In genomic region chr7:158431941-158432347, GRCh38 we compare ENCODE assay signal across 12 cellular contexts.
A peak's percentile ranks its signal among the peaks of the same experiment; 100 is the strongest.
DNase-seq lines count a peak whose midpoint lies in the region; ATAC-seq, FAIRE-seq and TF ChIP-seq lines count a peak whose summit lies in the region.
"Had no signal": no experiment of that assay in that cellular context is flagged by ENCODE, and none has a peak within 500 bp of the region (broad histone marks: within the 10 kb centered on the region; RNA-seq: fewer than 3 reads in every experiment).

No MANE protein-coding gene starts in this region.

- no peak for TF ChIP-seq EP300 in HepG2 (IDR thresholded peaks at IDR 0.05; ENCODE audit: low read depth in 2 of 2, low read length in 2 of 2)
- no peak for TF ChIP-seq EP300 in HepG2 (CRISPR knock-in tag; IDR thresholded peaks at IDR 0.05; ENCODE audit: borderline replicate concordance)

- H3K27ac ChIP-seq in HepG2 (ENCODE audit: extremely low read length, insufficient read depth, low read length): peak overlapping the region; percentile 72
- no peak overlapping the region for H3K27ac ChIP-seq in right lobe of liver

- no peak for FAIRE-seq in HepG2 (lab: Jason Lieb, UNC)
- FAIRE-seq: endothelial cell of umbilical vein had no signal

- H3K4me3 ChIP-seq in HepG2 (replicated peaks in 1 of 3; ENCODE audit: insufficient read depth in 1 of 3, low read depth in 2 of 3, low read length in 3 of 3) (peak overlapping the region; percentile 1 to 47 (median 39); a peak in 3 of 6 replicates), right lobe of liver (no peak overlapping the region), cardiac fibroblast (replicated peaks in 1 of 2; ENCODE audit: low read depth in 2 of 2, low read length in 2 of 2) (no peak overlapping the region), mucosa of stomach (ENCODE audit: low read length) (no peak overlapping the region)

- POLR2A ChIA-PET in HepG2 (lab: Yijun Ruan, JAX): interaction anchor here (1.1 kb wide), 1 partner anchor 431 kb away, joined by 3 read pairs; no protein-coding TSS in a partner anchor
- POLR2A ChIA-PET in activated CD8-positive, alpha-beta T cell treated with anti-CD3 and anti-CD28 coated beads for 36 hours (lab: Charles Lee): no interaction called here

- CTCF ChIA-PET in HepG2 (lab: Yijun Ruan, JAX; ENCODE audit: low intra/inter-chr PET ratio, low total read pairs): no interaction called here
- CTCF ChIA-PET in activated CD8-positive, alpha-beta T cell treated with anti-CD3 and anti-CD28 coated beads for 36 hours (lab: Charles Lee): no interaction called here

- peak; percentile 31 for ATAC-seq in HepG2
- no peak for ATAC-seq in right lobe of liver
- ATAC-seq in activated CD8-positive, alpha-beta T cell treated with anti-CD3 and anti-CD28 coated beads for 36 hours: no peak
- ATAC-seq in HG03108 (IDR thresholded peaks at IDR 0.05; ENCODE audit: unreplicated experiment): no peak

- H4K20me1 ChIP-seq in HepG2 (ENCODE audit: insufficient read depth, low read length): peaks cover 32% of the 10 kb centered on the region; the same call in 1 of the 2 replicates

- DNase-seq in HepG2 (ENCODE audit: low spot score) (peak; percentile 28), right lobe of liver (no peak), cardiac fibroblast (ENCODE audit: low read depth in 2 of 2) (peak; percentile 93 to 94), NCI-H2227 (lab: John Stamatoyannopoulos, UW; ENCODE audit: unreplicated experiment) (no peak)
- DNase-seq in stimulated activated CD4-positive, alpha-beta T cell treated with anti-CD3 and anti-CD28 coated beads, Interleukin-1b, Interleukin-23, amount 100 ng/mL, for 48 hours: no peak
- no peak for DNase-seq in activated CD8-positive, alpha-beta T cell treated with anti-CD3 and anti-CD28 coated beads for 36 hours
- DNase-seq: activated CD4-positive, alpha-beta T cell treated with anti-CD3 and anti-CD28 coated beads, Interleukin-2, amount 50 U/mL, for 1 hour; stimulated activated CD4-positive, alpha-beta T cell treated with anti-CD3 and anti-CD28 coated beads, Interleukin-15, amount 100 ng/mL, for 24 hours had no signal

- H3K27me3 ChIP-seq in HepG2 (ENCODE audit: control insufficient read depth in 1 of 2, insufficient read depth in 2 of 2, low read length in 2 of 2): no peaks in the 10 kb centered on the region
- H3K27me3 ChIP-seq in right lobe of liver: no peaks in the 10 kb centered on the region
- no peaks in the 10 kb centered on the region for H3K27me3 ChIP-seq in mucosa of stomach (ENCODE audit: control insufficient read depth, insufficient read depth, low read length)

- no peak overlapping the region for H2AFZ ChIP-seq in HepG2 (ENCODE audit: low read length)

- in situ Hi-C loops in HepG2 (cut with HindIII; ENCODE audit: extremely low pct_ligation_motif_present, low pct_unique_long_range_greater_than_20kb): no loop called here

- H3K36me3 ChIP-seq in HepG2 (replicated peaks in 1 of 2; ENCODE audit: control insufficient read depth in 1 of 2, insufficient read depth in 2 of 2, low read length in 2 of 2) (no peaks in the 10 kb centered on the region; a peak in 2 of 5 replicates), right lobe of liver (no peaks in the 10 kb centered on the region), mucosa of stomach (ENCODE audit: control insufficient read depth, insufficient read depth, low read length) (no peaks in the 10 kb centered on the region)

- no peaks in the 10 kb centered on the region for H3K9me3 ChIP-seq in HepG2 (ENCODE audit: low read length)
- H3K9me3 ChIP-seq in right lobe of liver: no peaks in the 10 kb centered on the region
- no peaks in the 10 kb centered on the region for H3K9me3 ChIP-seq in mucosa of stomach (ENCODE audit: control insufficient read depth, low read length)

- H3K4me2 ChIP-seq in HepG2 (ENCODE audit: low read depth, low read length): peak overlapping the region; percentile 87

- TF ChIP-seq RAD21 in HepG2 (CRISPR knock-in tag; IDR thresholded peaks at IDR 0.05): no peak

- intact Hi-C loops in HepG2 (cut with micrococcal nuclease; ENCODE audit: unreplicated experiment) (loop anchor here (10.0 kb wide), 1 partner anchor 63 kb away; no protein-coding TSS in a partner anchor), right lobe of liver (cut with DNase I) (no loop called here)
- intact Hi-C loops in activated CD8-positive, alpha-beta T cell treated with anti-CD3 and anti-CD28 coated beads for 36 hours (cut with micrococcal nuclease): no loop called here

- H3K4me1 ChIP-seq in HepG2 (ENCODE audit: insufficient read depth, low read length) (peaks cover 33% of the 10 kb centered on the region), right lobe of liver (no peaks in the 10 kb centered on the region), mucosa of stomach (ENCODE audit: control insufficient read depth, insufficient read depth, low read length) (peaks cover 23% of the 10 kb centered on the region)

- no peak overlapping the region for H3K4me3 Mint-ChIP-seq in activated CD8-positive, alpha-beta T cell treated with anti-CD3 and anti-CD28 coated beads for 36 hours
- H3K4me3 Mint-ChIP-seq: B cell had no signal

- BruUV-seq in HepG2 (replicated peaks; lab: Mats Ljungman, UMichigan): no TSS peak

- H3K9ac ChIP-seq in HepG2 (ENCODE audit: insufficient read depth, low read depth, low read length) (no peak overlapping the region), mucosa of stomach (ENCODE audit: low read length) (peak overlapping the region; percentile 28)

- no peaks in the 10 kb centered on the region for H3K4me1 Mint-ChIP-seq in activated CD8-positive, alpha-beta T cell treated with anti-CD3 and anti-CD28 coated beads for 36 hours (ENCODE audit: low read depth)
- H3K4me1 Mint-ChIP-seq: B cell had no signal

- WGBS in HepG2 (ENCODE audit: low lambda C conversion rate): 51% methylated on average over 7 of the region's 14 CpGs
- 48% methylated on average over 10 of the region's 14 CpGs for WGBS in right lobe of liver (ENCODE audit: insufficient coverage, low coverage, low lambda C conversion rate, missing lambda C conversion rate)

- peaks cover 13% of the 10 kb centered on the region for H3K27me3 Mint-ChIP-seq in activated CD8-positive, alpha-beta T cell treated with anti-CD3 and anti-CD28 coated beads for 36 hours

- TF ChIP-seq POLR2A in HepG2 (IDR thresholded peaks at IDR 0.05; ENCODE audit: insufficient read depth in 1 of 2, low read depth in 2 of 2, low read length in 2 of 2) (no peak), right lobe of liver (IDR thresholded peaks at IDR 0.05) (no peak)

- no peaks in the 10 kb centered on the region for H3K36me3 Mint-ChIP-seq in activated CD8-positive, alpha-beta T cell treated with anti-CD3 and anti-CD28 coated beads for 36 hours (ENCODE audit: low read depth)

- H3K79me2 ChIP-seq in HepG2 (ENCODE audit: insufficient read depth, low read length): no peaks in the 10 kb centered on the region

- TF ChIP-seq CTCF in HepG2 (CRISPR knock-in tag; IDR thresholded peaks at IDR 0.05): no peak
- TF ChIP-seq CTCF in right lobe of liver (IDR thresholded peaks at IDR 0.05): no peak
- no peak for TF ChIP-seq CTCF in cardiac fibroblast (IDR thresholded peaks at IDR 0.05; ENCODE audit: low read depth, low read length)
- TF ChIP-seq CTCF in activated CD8-positive, alpha-beta T cell treated with anti-CD3 and anti-CD28 coated beads for 36 hours (IDR thresholded peaks at IDR 0.05): no peak

- no peak overlapping the region for H3K27ac Mint-ChIP-seq in activated CD8-positive, alpha-beta T cell treated with anti-CD3 and anti-CD28 coated beads for 36 hours
- H3K27ac Mint-ChIP-seq: B cell had no signal

- no peaks in the 10 kb centered on the region for H3K9me3 Mint-ChIP-seq in activated CD8-positive, alpha-beta T cell treated with anti-CD3 and anti-CD28 coated beads for 36 hours

TF ChIP-seq in HepG2, 621 proteins besides CTCF, POLR2A, EP300 and RAD21 (continues in another document):
- TF ChIP-seq CREB1 (IDR thresholded peaks at IDR 0.05) (peak; percentile 56), CREB1 (CRISPR knock-in tag; IDR thresholded peaks at IDR 0.05) (no peak; the same call in 1 of the 2 replicates), ZBTB38 (CRISPR knock-in tag; IDR thresholded peaks at IDR 0.05) (peak; percentile 24; the same call in 1 of the 2 replicates), USF2 (IDR thresholded peaks at IDR 0.05; ENCODE audit: low read depth, low read length) (peak; percentile 61; the same call in 1 of the 2 replicates), USF2 (CRISPR knock-in tag; IDR thresholded peaks at IDR 0.05; ENCODE audit: borderline replicate concordance) (no peak; the same call in 1 of the 2 replicates), ZNF691 (CRISPR knock-in tag; IDR thresholded peaks at IDR 0.05; ENCODE audit: borderline replicate concordance, low read depth) (no peak), ZBTB21 (CRISPR knock-in tag; IDR thresholded peaks at IDR 0.05) (peak; percentile 69; the same call in 1 of the 2 replicates), IKZF4 (CRISPR knock-in tag; IDR thresholded peaks at IDR 0.05; ENCODE audit: borderline replicate concordance, low read depth, not compliant biosample characterization) (peak; percentile 33), ZNF570 (CRISPR knock-in tag; IDR thresholded peaks at IDR 0.05; ENCODE audit: borderline replicate concordance) (no peak)

Comparison
In these comparisons a context has a peak if more than half of its experiments do, and no peak if none do; other contexts are left out.
1. DNase-seq: peak in HepG2 (single experiment) and cardiac fibroblast (2 of 2); none in right lobe of liver (0 of 3), stimulated activated CD4-positive, alpha-beta T cell treated with anti-CD3 and anti-CD28 coated beads, Interleukin-1b, Interleukin-23, amount 100 ng/mL, for 48 hours (single experiment), NCI-H2227 (single experiment) and activated CD8-positive, alpha-beta T cell treated with anti-CD3 and anti-CD28 coated beads for 36 hours (single experiment).
2. H3K4me3 ChIP-seq: peak in HepG2 (3 of 3); none in right lobe of liver (0 of 3), cardiac fibroblast (0 of 2) and mucosa of stomach (single experiment).